In genomic region chr15:44853304-44853950, GRCh38 we compare ENCODE assay signal across 8 cellular contexts.
DNase-seq lines count a peak whose midpoint lies in the region; FAIRE-seq and TF ChIP-seq lines count a peak whose summit lies in the region.
"Not testable (repeated sequence)": the region's sequence is repeated elsewhere in the genome, so short reads cannot be mapped to it uniquely, and the experiment has no call there.

No MANE protein-coding gene starts in this region.

- TF ChIP-seq CTCF in HEK293 (tag by site-specific recombination; IDR thresholded peaks at IDR 0.05) (peak; percentile 57), glutamatergic neuron (IDR thresholded peaks at IDR 0.05; ENCODE audit: partially characterized antibody, unreplicated experiment) (peak; percentile 80), tibial nerve (IDR thresholded peaks at IDR 0.05) (peak in 4 of 5 experiments; percentile 52 to 71 (median 63))

- not testable (repeated sequence) for H3K9me3 ChIP-seq in HEK293 (ENCODE audit: control insufficient read depth, insufficient read depth, low read depth, low read length); tibial nerve

- H3K27ac Mint-ChIP-seq in glutamatergic neuron (ENCODE audit: unreplicated experiment), result not testable (repeated sequence)

- not testable (repeated sequence) for H3K36me3 ChIP-seq in HEK293 (ENCODE audit: control insufficient read depth in 2 of 2, insufficient read depth in 1 of 2, low read length in 2 of 2); tibial nerve

- POLR2A ChIA-PET in HEK293 (lab: Yijun Ruan, JAX), result not testable (repeated sequence)

- CTCF ChIA-PET in HEK293 (lab: Yijun Ruan, JAX), result interaction anchor here (0.6 to 2.6 kb wide), 14 partner anchors 9 to 873 kb away, joined by 3 to 12 read pairs (median 3); no protein-coding TSS in a partner anchor

- H3K27ac ChIP-seq in HEK293 (ENCODE audit: extremely low read depth, low read depth, low read length); tibial nerve: not testable (repeated sequence)

- not testable (repeated sequence) for H3K27me3 ChIP-seq in tibial nerve

- H3K27me3 Mint-ChIP-seq in glutamatergic neuron (ENCODE audit: unreplicated experiment), result not testable (repeated sequence)

- H3K4me1 ChIP-seq in HEK293 (ENCODE audit: control insufficient read depth, insufficient read depth, low read length); tibial nerve: not testable (repeated sequence)

- TF ChIP-seq EP300 in tibial nerve (IDR thresholded peaks at IDR 0.05), result not testable (repeated sequence)

- H3K4me1 Mint-ChIP-seq in glutamatergic neuron (ENCODE audit: low read depth, unreplicated experiment), result not testable (repeated sequence)

- 12 to 17% methylated on average over 4 of the region's 4 CpGs for WGBS in tibial nerve, 2 donors

- peak; percentile 61 for FAIRE-seq in G401.6 (lab: Jason Lieb, UNC)

- not testable (repeated sequence) for TF ChIP-seq POLR2A in tibial nerve (IDR thresholded peaks at IDR 0.05)

- peak; percentile 5 for DNase-seq in NCI-H1436 treated with DMSO at 0.1 percent for 48 hours (lab: John Stamatoyannopoulos, UW)
- peak; percentile 47 for DNase-seq in T follicular helper cell (ENCODE audit: low read depth)
- DNase-seq in activated naive CD4-positive, alpha-beta T cell (lab: John Stamatoyannopoulos, UW), result peak; percentile 8 to 44 (median 36)
- peak; percentile 80 for DNase-seq in glutamatergic neuron
- peak; percentile 86 for DNase-seq in posterior vena cava (ENCODE audit: low spot score)
- DNase-seq in tibial nerve (ENCODE audit: low spot score in 2 of 2), result peak; percentile 16 to 38

- H3K36me3 Mint-ChIP-seq in glutamatergic neuron (ENCODE audit: unreplicated experiment), result not testable (repeated sequence)

- intact Hi-C loops in posterior vena cava (cut with DNase I), result not testable (repeated sequence)

- not testable (repeated sequence) for H3K9me3 Mint-ChIP-seq in glutamatergic neuron (ENCODE audit: unreplicated experiment)

- H3K4me3 Mint-ChIP-seq in glutamatergic neuron (ENCODE audit: unreplicated experiment), result not testable (repeated sequence)

- H3K4me3 ChIP-seq in HEK293 (ENCODE audit: low read depth, low read length); tibial nerve: not testable (repeated sequence)

TF ChIP-seq in HEK293, 187 proteins besides CTCF, POLR2A, EP300 and RAD21:
- peak; percentile 54 for TF ChIP-seq ZNF654 (tag by site-specific recombination; IDR thresholded peaks at IDR 0.05; ENCODE audit: low read depth)
- peak; percentile 83 for TF ChIP-seq ZNF2 (tag by site-specific recombination; IDR thresholded peaks at IDR 0.05)
- 0 out of 2 replicates have a peak, but pooled peaks have one; percentile 21 for TF ChIP-seq OVOL3 (tag by site-specific recombination; IDR thresholded peaks at IDR 0.05)

Comparison
In these comparisons a context has a peak if more than half of its experiments do, and no peak if none do; other contexts are left out.
1. DNase-seq: peak in every context shown above with its lines; median percentile 86 in posterior vena cava; 80 in glutamatergic neuron; 47 in T follicular helper cell; 36 in activated naive CD4-positive, alpha-beta T cell; 27 in tibial nerve; 5 in NCI-H1436 treated with DMSO at 0.1 percent for 48 hours.